Comparison of ENCODE assay signal across 1 cellular context in the genomic region with DNA sequence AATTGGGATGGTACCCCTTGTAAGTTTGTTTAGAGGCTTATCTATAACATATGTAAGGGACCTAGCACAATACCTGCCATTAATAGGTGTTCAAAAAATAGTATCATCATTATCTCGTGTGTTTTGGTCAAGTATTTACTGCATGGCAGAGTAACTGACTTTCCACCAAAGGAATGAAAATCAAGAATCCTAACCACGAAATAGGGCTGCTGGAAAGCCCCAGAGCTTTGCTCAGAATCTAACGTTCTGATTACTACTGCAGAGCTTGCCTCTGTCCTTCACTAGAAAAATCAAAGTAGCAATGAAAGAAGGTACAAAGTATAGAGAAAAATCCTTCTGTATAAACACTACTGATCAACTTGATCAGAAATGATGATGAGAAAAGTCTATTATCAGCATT.
TF ChIP-seq lines count a peak whose summit lies in the region.

No MANE protein-coding gene starts in this region.

TF ChIP-seq in GM23338, 12 proteins besides CTCF, POLR2A, EP300 and RAD21 (continued from another document):
- TF ChIP-seq, protein P1, sequence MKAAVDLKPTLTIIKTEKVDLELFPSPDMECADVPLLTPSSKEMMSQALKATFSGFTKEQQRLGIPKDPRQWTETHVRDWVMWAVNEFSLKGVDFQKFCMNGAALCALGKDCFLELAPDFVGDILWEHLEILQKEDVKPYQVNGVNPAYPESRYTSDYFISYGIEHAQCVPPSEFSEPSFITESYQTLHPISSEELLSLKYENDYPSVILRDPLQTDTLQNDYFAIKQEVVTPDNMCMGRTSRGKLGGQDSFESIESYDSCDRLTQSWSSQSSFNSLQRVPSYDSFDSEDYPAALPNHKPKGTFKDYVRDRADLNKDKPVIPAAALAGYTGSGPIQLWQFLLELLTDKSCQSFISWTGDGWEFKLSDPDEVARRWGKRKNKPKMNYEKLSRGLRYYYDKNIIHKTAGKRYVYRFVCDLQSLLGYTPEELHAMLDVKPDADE (IDR thresholded peaks at IDR 0.05): no peak
